ENCODE assay signal across 10 cellular contexts in genomic region chr3:77081240-77081661, GRCh38. TPM values are rescaled to one million over a fixed set of nuclear protein-coding genes. Genes with fewer than 3 reads are reported as not detected.
DNase-seq lines count a peak whose midpoint lies in the region; ATAC-seq and TF ChIP-seq lines count a peak whose summit lies in the region.
"Had no signal": no experiment of that assay in that cellular context is flagged by ENCODE, and none has a peak within 500 bp of the region (broad histone marks: within the 10 kb centered on the region; RNA-seq: fewer than 3 reads in every experiment).

No MANE protein-coding gene starts in this region.

- dilution Hi-C loops in mammary epithelial cell (cut with HindIII; ENCODE audit: low sequenced_read_pairs), result no loop called here

- H3K36me3 Mint-ChIP-seq in naive thymus-derived CD4-positive, alpha-beta T cell, result peaks cover 0 to 3% (median 0%) of the 10 kb centered on the region in 5 donors

- H2AFZ ChIP-seq in mammary epithelial cell (ENCODE audit: low read depth, low read length), result no peak overlapping the region

- no peak overlapping the region for H3K27ac Mint-ChIP-seq in naive thymus-derived CD4-positive, alpha-beta T cell

- 0% methylated on average over 3 of the region's 3 CpGs for WGBS in mammary epithelial cell (ENCODE audit: low coverage, missing lambda C conversion rate)

- DNase-seq in DMS 273 (lab: John Stamatoyannopoulos, UW; ENCODE audit: unreplicated experiment), result peak; percentile 86
- DNase-seq in NCI-H2081 (lab: John Stamatoyannopoulos, UW), result peak; percentile 20 to 68
- peak; percentile 45 for DNase-seq in mammary epithelial cell
- peak in 1 of 2 donors; percentile 8 for DNase-seq in left colon
- no peak for DNase-seq in NCI-H526 treated with DMSO at 0.1 percent for 48 hours (lab: John Stamatoyannopoulos, UW)
- no peak for DNase-seq in colonic mucosa
- DNase-seq in SIG-M5 (lab: John Stamatoyannopoulos, UW), result no peak
- DNase-seq in naive thymus-derived CD4-positive, alpha-beta T cell, result no peak
- DNase-seq: activated CD8-positive, alpha-beta memory T cell treated with anti-CD3 and anti-CD28 coated beads, Interleukin-2, amount 50 U/mL, for 4 hours; DND-41 had no signal

- no peak overlapping the region for H3K4me3 Mint-ChIP-seq in naive thymus-derived CD4-positive, alpha-beta T cell

- no peaks in the 10 kb centered on the region for H3K27me3 Mint-ChIP-seq in naive thymus-derived CD4-positive, alpha-beta T cell

- H3K79me2 ChIP-seq in mammary epithelial cell (ENCODE audit: insufficient read depth, low read length), result no peaks in the 10 kb centered on the region

- TF ChIP-seq CTCF in mammary epithelial cell (conservative IDR thresholded peaks at IDR 0.05 in 1 of 2, IDR thresholded peaks at IDR 0.05 in 1 of 2; ENCODE audit: extremely low read depth in 1 of 2, insufficient read depth in 1 of 2, low read depth in 1 of 2, low read length in 2 of 2) (no peak), colonic mucosa (IDR thresholded peaks at IDR 0.05) (no peak)

- H3K27ac ChIP-seq in mammary epithelial cell (ENCODE audit: insufficient read depth, low read depth, low read length) (no peak overlapping the region), colonic mucosa (no peak overlapping the region)
- H3K27ac ChIP-seq in naive thymus-derived CD4-positive, alpha-beta T cell (ENCODE audit: low read depth, low read length), result no peak overlapping the region

- no peaks in the 10 kb centered on the region for H3K4me1 Mint-ChIP-seq in naive thymus-derived CD4-positive, alpha-beta T cell

- H3K9ac ChIP-seq in mammary epithelial cell (ENCODE audit: insufficient read depth, low read length) (no peak overlapping the region), colonic mucosa (ENCODE audit: low read depth in 2 of 2, low read length in 2 of 2) (no peak overlapping the region)

- no TSS peak for BruUV-seq in mammary epithelial cell (replicated peaks; lab: Mats Ljungman, UMichigan)

- H4K20me1 ChIP-seq in mammary epithelial cell (ENCODE audit: insufficient read depth, low read length), result no peaks in the 10 kb centered on the region

- no peaks in the 10 kb centered on the region for H3K9me3 ChIP-seq in mammary epithelial cell (replicated peaks; ENCODE audit: insufficient read depth, low read length)
- no peaks in the 10 kb centered on the region for H3K9me3 ChIP-seq in colonic mucosa
- H3K9me3 ChIP-seq in naive thymus-derived CD4-positive, alpha-beta T cell (ENCODE audit: control insufficient read depth in 2 of 3, low read length in 3 of 3), result no peaks in the 10 kb centered on the region

- intact Hi-C loops in mammary epithelial cell (cut with micrococcal nuclease) (no loop called here), left colon (cut with DNase I, micrococcal nuclease) (no loop called here), colonic mucosa (cut with DNase I) (no loop called here)
- intact Hi-C loops in naive thymus-derived CD4-positive, alpha-beta T cell (cut with micrococcal nuclease), result no loop called here

- H3K36me3 ChIP-seq in mammary epithelial cell (ENCODE audit: insufficient read depth, low read length), result no peaks in the 10 kb centered on the region
- no peaks in the 10 kb centered on the region for H3K36me3 ChIP-seq in colonic mucosa
- no peaks in the 10 kb centered on the region for H3K36me3 ChIP-seq in naive thymus-derived CD4-positive, alpha-beta T cell (ENCODE audit: control insufficient read depth in 2 of 3, insufficient read depth in 3 of 3, low read length in 3 of 3)

- H3K27me3 ChIP-seq in mammary epithelial cell (ENCODE audit: insufficient read depth, low read length) (no peaks in the 10 kb centered on the region), colonic mucosa (no peaks in the 10 kb centered on the region)
- no peaks in the 10 kb centered on the region for H3K27me3 ChIP-seq in naive thymus-derived CD4-positive, alpha-beta T cell (ENCODE audit: control insufficient read depth in 2 of 2, insufficient read depth in 2 of 2, low read length in 2 of 2)

- peaks cover 0 to 7% (median 3%) of the 10 kb centered on the region in 11 donors for H3K9me3 Mint-ChIP-seq in naive thymus-derived CD4-positive, alpha-beta T cell

- no peak overlapping the region for H3K4me2 ChIP-seq in mammary epithelial cell (ENCODE audit: insufficient read depth, low read depth, low read length)

- in situ Hi-C loops in mammary epithelial cell (cut with MboI; ENCODE audit: low sequenced_read_pairs in 2 of 2), result no loop called here

- CTCF ChIA-PET in mammary epithelial cell (lab: Charles Lee; ENCODE audit: low non-redundant PET), result no interaction called here
- CTCF ChIA-PET in naive thymus-derived CD4-positive, alpha-beta T cell (lab: Charles Lee), result no interaction called here

- no peak overlapping the region for H3K4me3 ChIP-seq in mammary epithelial cell (replicated peaks in 1 of 3; ENCODE audit: insufficient read depth in 1 of 3, low read depth in 2 of 3, low read length in 3 of 3)
- H3K4me3 ChIP-seq in colonic mucosa, result no peak overlapping the region
- H3K4me3 ChIP-seq in naive thymus-derived CD4-positive, alpha-beta T cell (ENCODE audit: low read length), result no peak overlapping the region

- H3K4me1 ChIP-seq in mammary epithelial cell (ENCODE audit: insufficient read depth, low read length) (no peaks in the 10 kb centered on the region), colonic mucosa (no peaks in the 10 kb centered on the region)
- no peaks in the 10 kb centered on the region for H3K4me1 ChIP-seq in naive thymus-derived CD4-positive, alpha-beta T cell (ENCODE audit: control insufficient read depth in 2 of 2, insufficient read depth in 2 of 2, low read length in 2 of 2)

- POLR2A ChIA-PET in naive thymus-derived CD4-positive, alpha-beta T cell (lab: Charles Lee), result no interaction called here

- peak; percentile 73 for ATAC-seq in left colon
- ATAC-seq in naive thymus-derived CD4-positive, alpha-beta T cell, result no peak

RNA-seq across cellular contexts. Expression of gene ROBO2, which starts 41.4 kb away (rescaled TPM):
- under 1 TPM in 1 of 2 donors, not detected in 1; 0.67 TPM for total RNA-seq in mammary epithelial cell
- polyA plus RNA-seq in mammary epithelial cell, result not detected
- polyA minus RNA-seq in mammary epithelial cell, result not detected
- total RNA-seq in left colon, result 1 to 10 TPM in 1 of 2 donors, under 1 TPM in 1; 0.28 to 1.4 TPM
- total RNA-seq in colonic mucosa, result under 1 TPM; 0.74 to 0.88 TPM
- total RNA-seq in naive thymus-derived CD4-positive, alpha-beta T cell, result not detected
- polyA plus RNA-seq in naive thymus-derived CD4-positive, alpha-beta T cell, result not detected

Comparison
In these comparisons a context has a peak if more than half of its experiments do, and no peak if none do; other contexts are left out.
1. DNase-seq: peak in DMS 273 (single experiment), NCI-H2081 (2 of 2) and mammary epithelial cell (single experiment); none in NCI-H526 treated with DMSO at 0.1 percent for 48 hours (single experiment), colonic mucosa (single experiment), SIG-M5 (single experiment) and naive thymus-derived CD4-positive, alpha-beta T cell (0 of 9).